Comparison of ENCODE assay signal across 8 cellular contexts in the genomic region with DNA sequence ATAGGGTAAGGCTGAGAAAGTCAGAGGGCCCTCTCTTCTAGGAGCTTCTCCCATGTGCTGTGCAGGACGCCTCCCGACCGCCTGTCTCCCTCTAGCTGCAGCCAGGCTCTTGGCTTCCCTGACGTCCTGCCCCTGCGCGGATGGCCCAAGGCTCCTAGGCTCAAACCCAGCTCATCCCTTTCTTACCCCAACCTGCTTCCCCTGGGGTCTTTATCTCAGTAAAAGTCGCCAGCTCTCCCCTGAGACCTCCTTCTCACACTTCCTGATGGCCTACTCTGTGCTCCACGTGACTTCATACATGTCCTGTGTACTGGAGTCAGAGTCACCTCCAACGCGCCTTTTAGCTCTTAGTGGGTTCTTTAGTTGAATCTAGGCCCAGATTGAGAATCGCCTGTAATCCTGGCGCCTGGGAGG. TPM values are rescaled to one million over a fixed set of nuclear protein-coding genes. Genes with fewer than 3 reads are reported as not detected.
DNase-seq lines count a peak whose midpoint lies in the region; ATAC-seq and TF ChIP-seq lines count a peak whose summit lies in the region.

No MANE protein-coding gene starts in this region.

- H3K9me3 Mint-ChIP-seq in activated naive CD8-positive, alpha-beta T cell (ENCODE audit: low read depth): no peaks in the 10 kb centered on the region

- peak; percentile 79 for TF ChIP-seq CTCF in 22Rv1 (IDR thresholded peaks at IDR 0.05)
- peak; percentile 74 for TF ChIP-seq CTCF in GM13977 (IDR thresholded peaks at IDR 0.05; ENCODE audit: extremely low read depth, insufficient read depth, missing control alignments)
- peak; percentile 42 to 74 (median 56) for TF ChIP-seq CTCF in heart left ventricle (IDR thresholded peaks at IDR 0.05)

- no peak for TF ChIP-seq POLR2A in heart left ventricle (IDR thresholded peaks at IDR 0.05)

- WGBS in heart left ventricle, 4 donors: 32 to 40% (median 34%) methylated on average over 12 of the region's 12 CpGs

- DNase-seq in GM13977 (ENCODE audit: low spot score): peak; percentile 83
- DNase-seq in SJSA1 (ENCODE audit: low read depth in 1 of 2, low spot score in 2 of 2): peak in 1 of 2 experiments; percentile 39
- peak; percentile 73 to 86 (median 84) for DNase-seq in heart left ventricle
- DNase-seq in posterior vena cava (ENCODE audit: low spot score): peak; percentile 91

- in situ Hi-C loops in GM13977 (cut with MboI; ENCODE audit: low pct_unique_long_range_greater_than_20kb, low sequenced_read_pairs, unreplicated experiment): loop anchor here (10.0 to 25.0 kb wide), 2 partner anchors 81 to 102 kb away; no protein-coding TSS in a partner anchor

- H3K4me3 ChIP-seq in SJSA1 (peak overlapping the region; percentile 47), heart left ventricle (peak overlapping the region; percentile 31 to 94 (median 82))

- peaks cover 33% of the 10 kb centered on the region for H3K4me1 Mint-ChIP-seq in activated naive CD8-positive, alpha-beta T cell (ENCODE audit: low read depth)

- no peaks in the 10 kb centered on the region for H3K27me3 Mint-ChIP-seq in activated naive CD8-positive, alpha-beta T cell

- peaks cover 6% of the 10 kb centered on the region for H3K36me3 Mint-ChIP-seq in activated naive CD8-positive, alpha-beta T cell

- intact Hi-C loops in heart left ventricle (cut with DNase I): loop anchor here in 7 of 10 donors (1.0 to 10.0 kb wide), 8 partner anchors 21 to 105 kb away; a partner anchor contains a TSS
- intact Hi-C loops in posterior vena cava (cut with DNase I): no loop called here

- H3K27me3 ChIP-seq in SJSA1 (replicated peaks): no peaks in the 10 kb centered on the region
- no peaks in the 10 kb centered on the region for H3K27me3 ChIP-seq in heart left ventricle

- H3K4me1 ChIP-seq in SJSA1 (replicated peaks) (peaks cover 20% of the 10 kb centered on the region), heart left ventricle (peaks cover 0 to 46% (median 24%) of the 10 kb centered on the region in 12 donors)

- H3K27ac Mint-ChIP-seq in activated naive CD8-positive, alpha-beta T cell: peak overlapping the region; percentile 99

- H3K27ac ChIP-seq in 22Rv1: peak overlapping the region; percentile 98
- no peak overlapping the region for H3K27ac ChIP-seq in SJSA1
- H3K27ac ChIP-seq in heart left ventricle: peak overlapping the region in 11 of 12 donors; percentile 91 to 99 (median 95)

- peak overlapping the region; percentile 97 for H3K4me3 Mint-ChIP-seq in activated naive CD8-positive, alpha-beta T cell

- H3K36me3 ChIP-seq in SJSA1 (no peaks in the 10 kb centered on the region), heart left ventricle (peaks cover 0 to 24% (median 21%) of the 10 kb centered on the region in 9 donors)

- H3K9me3 ChIP-seq in SJSA1 (replicated peaks) (no peaks in the 10 kb centered on the region), heart left ventricle (no peaks in the 10 kb centered on the region)

- no peak for TF ChIP-seq EP300 in Ishikawa (IDR thresholded peaks at IDR 0.05; ENCODE audit: borderline replicate concordance)

- 0 out of 2 replicates have a peak, but pooled peaks have one; percentile 14 for TF ChIP-seq RAD21 in Ishikawa (IDR thresholded peaks at IDR 0.05; ENCODE audit: low read depth)

- ATAC-seq in heart left ventricle (peak; percentile 52 to 72 (median 66)), HG02840 (IDR thresholded peaks at IDR 0.05; ENCODE audit: low FRiP score, unreplicated experiment) (no peak)

TF ChIP-seq in Ishikawa, 13 proteins besides CTCF, POLR2A, EP300 and RAD21:
- TF ChIP-seq ZBTB7A (IDR thresholded peaks at IDR 0.05; ENCODE audit: low read depth): no peak
- no peak for TF ChIP-seq TCF12 (IDR thresholded peaks at IDR 0.05; ENCODE audit: low read depth)
- no peak for TF ChIP-seq CEBPB (IDR thresholded peaks at IDR 0.05)

RNA-seq across cellular contexts. Expression of a gene that starts 1.1 kb away (rescaled TPM):
- total RNA-seq in SJSA1 (2014; rRNA removed; shearing (Covaris generic)): 3.6 and 5.1 TPM in 2 replicates
- 10 to 100 TPM in 5 of 9 donors, 1 to 10 TPM in 4; 8.6 to 15.2 (median 10.5) TPM for total RNA-seq in heart left ventricle
- 1 to 10 TPM; 8.9 to 9.5 TPM for polyA plus RNA-seq in heart left ventricle
- 1 to 10 TPM; 9.6 to 9.8 TPM for total RNA-seq in posterior vena cava

RNA-seq across cellular contexts. Expression of a gene that starts 9.4 kb away (rescaled TPM):
- 35.6 and 41.1 TPM in 2 replicates for total RNA-seq in SJSA1 (2014; rRNA removed; shearing (Covaris generic))
- total RNA-seq in heart left ventricle: 10 to 100 TPM; 38.9 to 67.0 (median 47.8) TPM
- polyA plus RNA-seq in heart left ventricle: 10 to 100 TPM; 60.9 to 88.2 TPM
- total RNA-seq in posterior vena cava: 10 to 100 TPM; 21.9 to 27.3 TPM

RNA-seq across cellular contexts. Expression of a gene that starts 22.4 kb away (rescaled TPM):
- 5.8 and 8.1 TPM in 2 replicates for total RNA-seq in SJSA1 (2014; rRNA removed; shearing (Covaris generic))
- 10 to 100 TPM in 6 of 9 donors, 1 to 10 TPM in 3; 8.5 to 17.2 (median 12.3) TPM for total RNA-seq in heart left ventricle
- polyA plus RNA-seq in heart left ventricle: 1 to 10 TPM; 7.4 to 8.7 TPM
- total RNA-seq in posterior vena cava: 1 to 10 TPM; 6.0 to 6.5 TPM

RNA-seq across cellular contexts. Expression of a gene that starts 35.7 kb away (rescaled TPM):
- 6.4 and 7.3 TPM in 2 replicates for total RNA-seq in SJSA1 (2014; rRNA removed; shearing (Covaris generic))
- total RNA-seq in heart left ventricle (10 to 100 TPM in 8 of 9 donors, 1 to 10 TPM in 1; 10.0 to 14.3 (median 11.6) TPM), posterior vena cava (10 to 100 TPM in 1 of 2 donors, 1 to 10 TPM in 1; 8.8 to 10.8 TPM)
- 10 to 100 TPM in 1 of 2 donors, 1 to 10 TPM in 1; 7.6 to 15.7 TPM for polyA plus RNA-seq in heart left ventricle

RNA-seq across cellular contexts. Expression of a gene that starts 49.7 kb away (rescaled TPM):
- total RNA-seq in SJSA1 (2014; rRNA removed; shearing (Covaris generic)): 4.6 and 6.8 TPM in 2 replicates
- total RNA-seq in heart left ventricle (10 to 100 TPM in 1 of 9 donors, 1 to 10 TPM in 8; 2.9 to 10.9 (median 4.8) TPM), posterior vena cava (10 to 100 TPM; 10.2 to 10.5 TPM)
- polyA plus RNA-seq in heart left ventricle: 1 to 10 TPM; 3.0 to 4.5 TPM

Comparison
In these comparisons a context has a peak if more than half of its experiments do, and no peak if none do; other contexts are left out.
1. intact Hi-C loops: an anchor here in heart left ventricle (1.0 to 10.0 kb wide); none called in posterior vena cava.